1 cellular context compared by ENCODE assay signal in genomic region chr6:63813531-63813930, GRCh38.
TF ChIP-seq lines count a peak whose summit lies in the region.

No MANE protein-coding gene starts in this region.

TF ChIP-seq in SK-N-SH treated with all-trans-retinoic acid at 6 μM for 48 hours, 23 proteins besides CTCF, POLR2A, EP300 and RAD21 (continued from another document):
- TF ChIP-seq, protein P1, sequence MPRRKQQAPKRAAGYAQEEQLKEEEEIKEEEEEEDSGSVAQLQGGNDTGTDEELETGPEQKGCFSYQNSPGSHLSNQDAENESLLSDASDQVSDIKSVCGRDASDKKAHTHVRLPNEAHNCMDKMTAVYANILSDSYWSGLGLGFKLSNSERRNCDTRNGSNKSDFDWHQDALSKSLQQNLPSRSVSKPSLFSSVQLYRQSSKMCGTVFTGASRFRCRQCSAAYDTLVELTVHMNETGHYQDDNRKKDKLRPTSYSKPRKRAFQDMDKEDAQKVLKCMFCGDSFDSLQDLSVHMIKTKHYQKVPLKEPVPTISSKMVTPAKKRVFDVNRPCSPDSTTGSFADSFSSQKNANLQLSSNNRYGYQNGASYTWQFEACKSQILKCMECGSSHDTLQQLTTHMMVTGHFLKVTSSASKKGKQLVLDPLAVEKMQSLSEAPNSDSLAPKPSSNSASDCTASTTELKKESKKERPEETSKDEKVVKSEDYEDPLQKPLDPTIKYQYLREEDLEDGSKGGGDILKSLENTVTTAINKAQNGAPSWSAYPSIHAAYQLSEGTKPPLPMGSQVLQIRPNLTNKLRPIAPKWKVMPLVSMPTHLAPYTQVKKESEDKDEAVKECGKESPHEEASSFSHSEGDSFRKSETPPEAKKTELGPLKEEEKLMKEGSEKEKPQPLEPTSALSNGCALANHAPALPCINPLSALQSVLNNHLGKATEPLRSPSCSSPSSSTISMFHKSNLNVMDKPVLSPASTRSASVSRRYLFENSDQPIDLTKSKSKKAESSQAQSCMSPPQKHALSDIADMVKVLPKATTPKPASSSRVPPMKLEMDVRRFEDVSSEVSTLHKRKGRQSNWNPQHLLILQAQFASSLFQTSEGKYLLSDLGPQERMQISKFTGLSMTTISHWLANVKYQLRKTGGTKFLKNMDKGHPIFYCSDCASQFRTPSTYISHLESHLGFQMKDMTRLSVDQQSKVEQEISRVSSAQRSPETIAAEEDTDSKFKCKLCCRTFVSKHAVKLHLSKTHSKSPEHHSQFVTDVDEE (CRISPR knock-in tag; IDR thresholded peaks at IDR 0.05): no peak
- TF ChIP-seq CSDC2 (CRISPR knock-in tag; IDR thresholded peaks at IDR 0.05) (no peak), ZNF70 (CRISPR knock-in tag; IDR thresholded peaks at IDR 0.05) (no peak), PPARA (CRISPR knock-in tag; IDR thresholded peaks at IDR 0.05; ENCODE audit: borderline replicate concordance) (no peak), ISL1 (CRISPR knock-in tag; IDR thresholded peaks at IDR 0.05) (no peak), ZFP3 (CRISPR knock-in tag; IDR thresholded peaks at IDR 0.05) (no peak), ZNF8 (CRISPR knock-in tag; IDR thresholded peaks at IDR 0.05) (no peak), RARB (CRISPR knock-in tag; IDR thresholded peaks at IDR 0.05) (no peak)
